8 cellular contexts compared by ENCODE assay signal in genomic region chr7:37284805-37285211, GRCh38.
DNase-seq lines count a peak whose midpoint lies in the region; TF ChIP-seq lines count a peak whose summit lies in the region.

No MANE protein-coding gene starts in this region.

- POLR2A ChIA-PET in GM10248 (lab: Yijun Ruan, JAX): interaction anchor here (0.7 kb wide), 1 partner anchor 390 kb away, joined by 3 read pairs; no protein-coding TSS in a partner anchor

- H3K36me3 ChIP-seq in Loucy (ENCODE audit: insufficient read depth, low read length): peaks cover 8% of the 10 kb centered on the region; the same call in 1 of the 2 replicates
- no peaks in the 10 kb centered on the region for H3K36me3 ChIP-seq in testis (ENCODE audit: low read depth, missing control alignments)

- no peaks in the 10 kb centered on the region for H3K27me3 ChIP-seq in Loucy (ENCODE audit: insufficient read depth, low read length, poor library complexity, severe bottlenecking)
- H3K27me3 ChIP-seq in testis: no peaks in the 10 kb centered on the region

- H3K4me2 ChIP-seq in Loucy (ENCODE audit: low read depth, low read length, poor library complexity, severe bottlenecking): peak overlapping the region; percentile 77

- intact Hi-C loops in testis (cut with DNase I; ENCODE audit: low total_unique reads): no loop called here
- intact Hi-C loops in activated T-helper 2 cell treated with anti-CD3 and anti-CD28 coated beads, Interferon-gamma antibody, Interleukin-2, Interleukin-4, amounts not matched to agents 10 μg/mL and 5 μg/mL and 100 μg/mL, durations not matched to agents 14 hours and 24 hours and 36 hours (cut with micrococcal nuclease): loop anchor here (1.0 kb wide), 2 partner anchors 57 to 68 kb away; no protein-coding TSS in a partner anchor

- CTCF ChIA-PET in GM10248 (lab: Yijun Ruan, JAX): interaction anchor here (0.7 to 6.1 kb wide), 27 partner anchors 10 to 548 kb away, joined by 3 to 86 read pairs (median 6); no protein-coding TSS in a partner anchor

- no peak for TF ChIP-seq POLR2A in testis (IDR thresholded peaks at IDR 0.05)

- H3K27ac ChIP-seq in testis: peak overlapping the region in 1 of 2 donors; percentile 38

- peaks cover 91% of the 10 kb centered on the region for H3K79me2 ChIP-seq in Loucy (ENCODE audit: insufficient read depth, low read length)

- TF ChIP-seq CTCF in GM10248 (IDR thresholded peaks at IDR 0.05; ENCODE audit: control extremely low read depth, extremely low read depth, low read depth, missing control alignments) (peak; percentile 88), Loucy (conservative IDR thresholded peaks at IDR 0.05; ENCODE audit: low read length) (peak; percentile 97), testis (IDR thresholded peaks at IDR 0.05) (peak; percentile 15 to 80 (median 79))

- H3F3A ChIP-seq in Loucy (ENCODE audit: low read depth): peaks cover 5% of the 10 kb centered on the region

- peaks cover 33% of the 10 kb centered on the region for H3K36me3 Mint-ChIP-seq in activated T-helper 2 cell treated with anti-CD3 and anti-CD28 coated beads, Interferon-gamma antibody, Interleukin-2, Interleukin-4, amounts not matched to agents 10 μg/mL and 5 μg/mL and 100 μg/mL, durations not matched to agents 14 hours and 24 hours and 36 hours (ENCODE audit: low read depth)

- peaks cover 43% of the 10 kb centered on the region for H3K4me1 ChIP-seq in Loucy (ENCODE audit: insufficient read depth, low read length, poor library complexity, severe bottlenecking)
- H3K4me1 ChIP-seq in testis: peaks cover 45% of the 10 kb centered on the region

- no peak overlapping the region for H3K27ac Mint-ChIP-seq in activated T-helper 2 cell treated with anti-CD3 and anti-CD28 coated beads, Interferon-gamma antibody, Interleukin-2, Interleukin-4, amounts not matched to agents 10 μg/mL and 5 μg/mL and 100 μg/mL, durations not matched to agents 14 hours and 24 hours and 36 hours

- peak; percentile 52 for DNase-seq in GM10248 (ENCODE audit: extremely low spot score)
- peak; percentile 44 for DNase-seq in activated CD4-positive, CD25-positive, alpha-beta regulatory T cell treated with anti-CD3 and anti-CD28 coated beads, Interleukin-2, amount 50 U/mL, for 72 hours
- DNase-seq in effector CD4-positive, alpha-beta T cell: peak; percentile 17
- DNase-seq in middle frontal gyrus (ENCODE audit: extremely low spot score, low spot score): peak; percentile 39
- peak; percentile 68 for DNase-seq in testis
- no peak for DNase-seq in NOMO-1 treated with dmso at 0.1 percent for 144 hours (lab: John Stamatoyannopoulos, UW; ENCODE audit: unreplicated experiment)
- DNase-seq in activated T-helper 2 cell treated with anti-CD3 and anti-CD28 coated beads, Interferon-gamma antibody, Interleukin-2, Interleukin-4, amounts not matched to agents 10 μg/mL and 5 μg/mL and 100 μg/mL, durations not matched to agents 14 hours and 24 hours and 36 hours (ENCODE audit: low spot score): no peak

- peaks cover 41% of the 10 kb centered on the region for H3K4me1 Mint-ChIP-seq in activated T-helper 2 cell treated with anti-CD3 and anti-CD28 coated beads, Interferon-gamma antibody, Interleukin-2, Interleukin-4, amounts not matched to agents 10 μg/mL and 5 μg/mL and 100 μg/mL, durations not matched to agents 14 hours and 24 hours and 36 hours (ENCODE audit: low read depth)

- 62 to 84% methylated on average over 6 of the region's 6 CpGs for WGBS in testis, 2 donors

- no peak overlapping the region for H3K4me3 Mint-ChIP-seq in activated T-helper 2 cell treated with anti-CD3 and anti-CD28 coated beads, Interferon-gamma antibody, Interleukin-2, Interleukin-4, amounts not matched to agents 10 μg/mL and 5 μg/mL and 100 μg/mL, durations not matched to agents 14 hours and 24 hours and 36 hours (ENCODE audit: low read depth)

- H3K9me3 Mint-ChIP-seq in activated T-helper 2 cell treated with anti-CD3 and anti-CD28 coated beads, Interferon-gamma antibody, Interleukin-2, Interleukin-4, amounts not matched to agents 10 μg/mL and 5 μg/mL and 100 μg/mL, durations not matched to agents 14 hours and 24 hours and 36 hours: no peaks in the 10 kb centered on the region

- H3K9me3 ChIP-seq in Loucy (ENCODE audit: insufficient read depth, low read depth, low read length) (no peaks in the 10 kb centered on the region), testis (no peaks in the 10 kb centered on the region)

- H3K9me2 ChIP-seq in Loucy (replicated peaks; ENCODE audit: low read depth, low read length): no peaks in the 10 kb centered on the region

- no peak overlapping the region for H2AFZ ChIP-seq in Loucy (ENCODE audit: low read length)

- peak overlapping the region; percentile 46 for H3K9ac ChIP-seq in Loucy (ENCODE audit: low read depth, low read length, poor library complexity, severe bottlenecking)

- H3K27me3 Mint-ChIP-seq in activated T-helper 2 cell treated with anti-CD3 and anti-CD28 coated beads, Interferon-gamma antibody, Interleukin-2, Interleukin-4, amounts not matched to agents 10 μg/mL and 5 μg/mL and 100 μg/mL, durations not matched to agents 14 hours and 24 hours and 36 hours (ENCODE audit: low read depth): no peaks in the 10 kb centered on the region

- peaks cover 51% of the 10 kb centered on the region for H4K20me1 ChIP-seq in Loucy (ENCODE audit: insufficient read depth, low read length, poor library complexity, severe bottlenecking)

- H3K4me3 ChIP-seq in Loucy (ENCODE audit: low read length, poor library complexity, severe bottlenecking): peak overlapping the region; percentile 44
- H3K4me3 ChIP-seq in testis: no peak overlapping the region

Comparison
In these comparisons a context has a peak if more than half of its experiments do, and no peak if none do; other contexts are left out.
1. DNase-seq: peak in GM10248 (single experiment), activated CD4-positive, CD25-positive, alpha-beta regulatory T cell treated with anti-CD3 and anti-CD28 coated beads, Interleukin-2, amount 50 U/mL, for 72 hours (single experiment), effector CD4-positive, alpha-beta T cell (single experiment), middle frontal gyrus (single experiment) and testis (single experiment); none in NOMO-1 treated with dmso at 0.1 percent for 144 hours (single experiment) and activated T-helper 2 cell treated with anti-CD3 and anti-CD28 coated beads, Interferon-gamma antibody, Interleukin-2, Interleukin-4, amounts not matched to agents 10 μg/mL and 5 μg/mL and 100 μg/mL, durations not matched to agents 14 hours and 24 hours and 36 hours (single experiment).
2. Peak in every context shown above with its lines, with median percentiles within 50 percentile points of each other: CTCF ChIP-seq.